ENCODE assay signal across 5 cellular contexts in genomic region chr14:19679304-19679703, GRCh38. TPM values are rescaled to one million over a fixed set of nuclear protein-coding genes. Genes with fewer than 3 reads are reported as not detected.
"Had no signal": no experiment of that assay in that cellular context is flagged by ENCODE, and none has a peak within 500 bp of the region (broad histone marks: within the 10 kb centered on the region; RNA-seq: fewer than 3 reads in every experiment).

No MANE protein-coding gene starts in this region.

RNA-seq across cellular contexts. Expression of gene OR11H2, which starts 34.4 kb away (rescaled TPM):
- total RNA-seq: GM23338, H1, H9, HT-29, IMR-90 had no signal
- polyA plus RNA-seq: GM23338, H1, IMR-90 had no signal
